1 cellular context compared by ENCODE assay signal in genomic region chr5:67246108-67246507, GRCh38.
TF ChIP-seq lines count a peak whose summit lies in the region.

No MANE protein-coding gene starts in this region.

TF ChIP-seq in H1, 55 proteins besides CTCF, POLR2A, EP300 and RAD21 (continued from another document):
- no peak for TF ChIP-seq CBX8 (IDR thresholded peaks at IDR 0.05; ENCODE audit: borderline replicate concordance, low read depth, low read length)
- TF ChIP-seq MAFK (IDR thresholded peaks at IDR 0.05; ENCODE audit: low read depth, low read length): no peak
